Comparison of ENCODE assay signal across 11 cellular contexts in genomic region chr3:150739200-150739863, GRCh38.
DNase-seq lines count a peak whose midpoint lies in the region; ATAC-seq and TF ChIP-seq lines count a peak whose summit lies in the region.
"Had no signal": no experiment of that assay in that cellular context is flagged by ENCODE, and none has a peak within 500 bp of the region (broad histone marks: within the 10 kb centered on the region; RNA-seq: fewer than 3 reads in every experiment).

No MANE protein-coding gene starts in this region.

- H3F3A ChIP-seq in DOHH2 (ENCODE audit: control insufficient read depth, insufficient read depth), result 0 out of 2 replicates have a peak, but pooled peaks cover 2% of the 10 kb centered on the region

- ATAC-seq in GM21367 (IDR thresholded peaks at IDR 0.05; ENCODE audit: unreplicated experiment) (peak; percentile 35), HG03575 (IDR thresholded peaks at IDR 0.05; ENCODE audit: extremely low read depth, insufficient number of reproducible peaks, low FRiP score, unreplicated experiment) (peak; percentile 33)

- H3K9me3 ChIP-seq in DOHH2 (ENCODE audit: control insufficient read depth, insufficient read depth, low read length), result no peaks in the 10 kb centered on the region

- peak overlapping the region; percentile 56 for H3K4me2 ChIP-seq in DOHH2 (ENCODE audit: low read length)

- H3K27ac ChIP-seq in DOHH2 (ENCODE audit: low read depth, low read length) (no peak overlapping the region), epithelial cell of prostate (peak overlapping the region; percentile 70)

- H3K36me3 ChIP-seq in DOHH2 (ENCODE audit: control insufficient read depth, low read length), result no peaks in the 10 kb centered on the region

- peaks cover 21% of the 10 kb centered on the region; the same call in 1 of the 2 replicates for H4K20me1 ChIP-seq in DOHH2 (ENCODE audit: control insufficient read depth, insufficient read depth, low read depth, low read length)

- TF ChIP-seq CTCF in DOHH2 (IDR thresholded peaks at IDR 0.05; ENCODE audit: low read depth, low read length, poor library complexity, severe bottlenecking), result no peak

- H3K27me3 ChIP-seq in DOHH2 (ENCODE audit: control insufficient read depth, low read length), result peaks cover 39% of the 10 kb centered on the region

- H3K4me3 ChIP-seq in DOHH2 (ENCODE audit: low read length), result peak overlapping the region; percentile 32

- H3K9me2 ChIP-seq in DOHH2 (replicated peaks; ENCODE audit: control insufficient read depth, low read length), result no peaks in the 10 kb centered on the region

- no peak for DNase-seq in epithelial cell of prostate (ENCODE audit: low read depth, low spot score)
- DNase-seq in stimulated activated naive CD4-positive, alpha-beta T cell treated with Interleukin-2 at 50 U/mL for 16 hours (lab: John Stamatoyannopoulos, UW), result no peak
- no peak for DNase-seq in NCI-H2171 treated with DMSO at 0.1 percent for 48 hours (lab: John Stamatoyannopoulos, UW)
- no peak for DNase-seq in amygdala (lab: John Stamatoyannopoulos, UW)
- DNase-seq in GM19240 (ENCODE audit: insufficient read length, low spot score), result no peak
- DNase-seq: activated CD4-positive, alpha-beta T cell treated with anti-CD3 and anti-CD28 coated beads, Interleukin-2, amount 50 U/mL, for 1 hour; NCI-H1930; stimulated activated naive CD4-positive, alpha-beta T cell had no signal

- peaks cover 29% of the 10 kb centered on the region for H3K4me1 ChIP-seq in DOHH2 (ENCODE audit: control insufficient read depth, low read length)

- no peaks in the 10 kb centered on the region for H3K79me2 ChIP-seq in DOHH2 (ENCODE audit: control insufficient read depth, low read length)
